Comparison of ENCODE assay signal across 8 cellular contexts in the genomic region with DNA sequence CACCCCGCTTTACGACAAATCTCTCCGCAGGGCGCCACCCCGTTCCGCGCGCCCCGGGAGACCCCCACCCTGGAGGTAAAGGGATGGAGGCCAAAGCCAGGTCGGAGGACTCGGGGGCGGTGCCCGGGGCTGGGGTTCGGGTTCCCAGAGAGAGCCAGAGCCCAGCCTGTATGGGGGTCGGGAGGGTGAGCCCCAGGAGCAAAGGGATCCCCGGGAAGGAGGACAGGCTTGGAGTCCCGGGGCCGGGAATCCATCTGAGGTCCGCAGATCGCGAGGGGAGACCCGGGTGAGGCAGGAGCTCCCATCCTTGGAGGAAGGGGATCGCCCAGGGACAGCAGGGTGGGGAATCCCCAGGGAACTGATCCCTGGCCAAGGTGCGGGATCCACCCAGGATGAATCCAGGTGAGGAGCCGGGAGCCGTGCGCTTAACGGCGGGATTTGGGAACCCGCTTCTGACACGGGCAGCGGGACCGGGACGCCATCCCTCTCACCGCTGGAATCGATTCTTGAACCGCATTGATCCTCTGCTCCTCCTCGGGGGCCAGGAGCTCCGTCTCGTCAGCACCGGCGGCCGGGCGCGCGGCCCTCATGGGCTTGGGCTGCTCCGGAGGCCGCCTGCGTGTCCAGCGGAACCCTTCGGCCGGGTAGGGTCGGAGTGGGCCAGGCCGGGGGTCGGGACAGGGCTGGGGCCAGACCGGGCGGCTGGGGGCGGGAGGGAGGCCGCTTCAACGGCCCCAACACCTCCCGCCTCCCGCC. TPM values are rescaled to one million over a fixed set of nuclear protein-coding genes. Genes with fewer than 3 reads are reported as not detected.
DNase-seq lines count a peak whose midpoint lies in the region; ATAC-seq and TF ChIP-seq lines count a peak whose summit lies in the region.

A gene with protein sequence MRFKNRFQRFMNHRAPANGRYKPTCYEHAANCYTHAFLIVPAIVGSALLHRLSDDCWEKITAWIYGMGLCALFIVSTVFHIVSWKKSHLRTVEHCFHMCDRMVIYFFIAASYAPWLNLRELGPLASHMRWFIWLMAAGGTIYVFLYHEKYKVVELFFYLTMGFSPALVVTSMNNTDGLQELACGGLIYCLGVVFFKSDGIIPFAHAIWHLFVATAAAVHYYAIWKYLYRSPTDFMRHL (minus strand): TSS at position 657 of the 756 bp plus-strand sequence. CDS start 140 bp downstream, at position 517.

- H3K79me1 ChIP-seq in IMR-90 (ENCODE audit: low read depth in 1 of 2, low read length in 2 of 2) = peaks cover 24 to 36% of the 10 kb centered on the region in 2 experiments

- no peaks in the 10 kb centered on the region for H3K9me3 Mint-ChIP-seq in activated CD4-positive, alpha-beta memory T cell treated with anti-CD3 and anti-CD28 coated beads for 36 hours

- peak within 1 kb of the TSS; percentile 64 for H3K9ac ChIP-seq in IMR-90 (ENCODE audit: low read depth, low read length)

- peaks cover 42% of the 10 kb centered on the region for H3K4me1 Mint-ChIP-seq in activated CD4-positive, alpha-beta memory T cell treated with anti-CD3 and anti-CD28 coated beads for 36 hours (ENCODE audit: low read depth)

- no peak for TF ChIP-seq RAD21 in IMR-90 (IDR thresholded peaks at IDR 0.05; ENCODE audit: low read length)

- no peak within 1 kb of the TSS for H2BK15ac ChIP-seq in IMR-90 (ENCODE audit: low read depth, low read length)

- H2AK5ac ChIP-seq in IMR-90 (ENCODE audit: low read depth, low read length) = no peak within 1 kb of the TSS

- peak within 1 kb of the TSS; percentile 93 for H3K27ac Mint-ChIP-seq in activated CD4-positive, alpha-beta memory T cell treated with anti-CD3 and anti-CD28 coated beads for 36 hours

- peak within 1 kb of the TSS; percentile 59 for H2BK5ac ChIP-seq in IMR-90 (ENCODE audit: low read depth, low read length, poor library complexity, severe bottlenecking)

- H3K4me2 ChIP-seq in IMR-90 (ENCODE audit: low read depth, low read length) = peak within 1 kb of the TSS; percentile 95

- intact Hi-C loops in IMR-90 (cut with micrococcal nuclease) = loop anchor here (1.0 to 10.0 kb wide), 3 partner anchors 31 to 333 kb away; partner anchors contain the start of gene PCTP
- intact Hi-C loops in activated CD4-positive, alpha-beta memory T cell treated with anti-CD3 and anti-CD28 coated beads for 36 hours (cut with micrococcal nuclease) = loop anchor here (1.0 to 10.0 kb wide), 7 partner anchors 79 to 453 kb away; partner anchors contain the start of genes COX11, PCTP, SMIM36 and STXBP4

- H3K56ac ChIP-seq in IMR-90 (ENCODE audit: extremely low read depth, insufficient read depth, low read length) = 0 out of 2 replicates have a peak within 1 kb of the TSS, but pooled peaks have one; percentile 25

- H2AFZ ChIP-seq in IMR-90 (replicated peaks; ENCODE audit: low read length, poor library complexity) = peak within 1 kb of the TSS; percentile 96

- H3K14ac ChIP-seq in IMR-90 (replicated peaks; ENCODE audit: low read depth, low read length) = peak within 1 kb of the TSS; percentile 72

- H3K4me3 ChIP-seq in GM06990 (replicated peaks; ENCODE audit: low read depth, low read length) (peak within 1 kb of the TSS; percentile 97), IMR-90 (ENCODE audit: insufficient read depth, low read depth, low read length) (peak within 1 kb of the TSS; percentile 79)

- H3K27me3 ChIP-seq in GM06990 (replicated peaks; ENCODE audit: control insufficient read depth, insufficient read depth, low read length) (no peaks in the 10 kb centered on the region), IMR-90 (ENCODE audit: control insufficient read depth, insufficient read depth, low read length) (peaks cover 2% of the 10 kb centered on the region; the same call in 1 of the 2 replicates), foreskin keratinocyte (peaks cover 18% of the 10 kb centered on the region)

- no TSS peak for BruUV-seq in IMR-90 (replicated peaks; lab: Mats Ljungman, UMichigan)

- H2BK120ac ChIP-seq in IMR-90 (ENCODE audit: low read depth, low read length) = peak within 1 kb of the TSS; percentile 46

- H2AK9ac ChIP-seq in IMR-90 (replicated peaks; ENCODE audit: low read depth, low read length, poor library complexity) = peak within 1 kb of the TSS; percentile 20

- peaks cover 4% of the 10 kb centered on the region for H3K36me3 Mint-ChIP-seq in activated CD4-positive, alpha-beta memory T cell treated with anti-CD3 and anti-CD28 coated beads for 36 hours

- H4K91ac ChIP-seq in IMR-90 (ENCODE audit: insufficient read depth, low read depth, low read length) = peak within 1 kb of the TSS; percentile 44

- 0 out of 2 replicates have a peak, but pooled peaks cover 3% of the 10 kb centered on the region for H4K20me1 ChIP-seq in IMR-90 (ENCODE audit: insufficient read depth, low read length)

- CTCF ChIA-PET in IMR-90 (lab: Yijun Ruan, JAX) = interaction anchor here (1.0 kb wide), 1 partner anchor 92 kb away, joined by 4 read pairs; no protein-coding TSS in a partner anchor
- CTCF ChIA-PET in activated CD4-positive, alpha-beta memory T cell treated with anti-CD3 and anti-CD28 coated beads for 36 hours (lab: Charles Lee) = interaction anchor here (0.8 to 1.9 kb wide), 3 partner anchors 89 to 93 kb away, joined by 5 to 6 read pairs (median 6); no protein-coding TSS in a partner anchor

- TF ChIP-seq CTCF in GM06990 (IDR thresholded peaks at IDR 0.05; ENCODE audit: insufficient read depth, low read length, poor library complexity, severe bottlenecking) (no peak), IMR-90 (conservative IDR thresholded peaks at IDR 0.05; ENCODE audit: low read depth, low read length) (no peak), foreskin keratinocyte (conservative IDR thresholded peaks at IDR 0.05) (no peak)

- 1% methylated on average over 26 of the region's 62 CpGs; no CpG with 5 or more reads in 1 of the 2 experiments for WGBS in IMR-90 (ENCODE audit: extremely low coverage in 2 of 2, insufficient read length in 1 of 2), 2 experiments

- DNase-seq in GM06990 (ENCODE audit: extremely low read depth, insufficient read length) (peak; percentile 44), IMR-90 (no peak), foreskin keratinocyte (peak in 1 of 2 donors; percentile 52), occipital lobe (lab: John Stamatoyannopoulos, UW) (no peak), UCSD-AML1 (lab: John Stamatoyannopoulos, UW; ENCODE audit: unreplicated experiment) (no peak)
- DNase-seq in activated CD4-positive, alpha-beta memory T cell treated with anti-CD3 and anti-CD28 coated beads for 36 hours = no peak
- no peak for DNase-seq in activated effector memory CD4-positive, alpha-beta T cell treated with anti-CD3 and anti-CD28 coated beads, Interleukin-2, amount 50 U/mL, for 16 hours

- peak within 1 kb of the TSS; percentile 9; the same call in 1 of the 2 replicates for H4K5ac ChIP-seq in IMR-90 (ENCODE audit: low read depth, low read length)

- peaks cover 19% of the 10 kb centered on the region for H3K27me3 Mint-ChIP-seq in activated CD4-positive, alpha-beta memory T cell treated with anti-CD3 and anti-CD28 coated beads for 36 hours

- peak within 1 kb of the TSS; percentile 26 to 37; a peak in 3 of 4 replicates for H4K8ac ChIP-seq in IMR-90 (ENCODE audit: low read depth in 2 of 2, low read length in 2 of 2)

- peak within 1 kb of the TSS; percentile 62 for H3K27ac ChIP-seq in IMR-90 (ENCODE audit: insufficient read depth, low read length)
- H3K27ac ChIP-seq in foreskin keratinocyte = peak within 1 kb of the TSS; percentile 71

- H3K36me3 ChIP-seq in GM06990 (ENCODE audit: control insufficient read depth, insufficient read depth, low read length) = no peaks in the 10 kb centered on the region; the same call in 1 of the 2 replicates
- no peaks in the 10 kb centered on the region for H3K36me3 ChIP-seq in IMR-90 (ENCODE audit: control insufficient read depth, insufficient read depth, low read length)

- H3K9me3 ChIP-seq in IMR-90 (ENCODE audit: control insufficient read depth, insufficient read depth, low read length) = no peaks in the 10 kb centered on the region

- no peak for TF ChIP-seq POLR2A in IMR-90 (IDR thresholded peaks at IDR 0.05; ENCODE audit: low read depth, low read length)

- H3K4me3 Mint-ChIP-seq in activated CD4-positive, alpha-beta memory T cell treated with anti-CD3 and anti-CD28 coated beads for 36 hours = peak within 1 kb of the TSS; percentile 89

- peak within 1 kb of the TSS; percentile 20; the same call in 1 of the 2 replicates for H3K18ac ChIP-seq in IMR-90 (ENCODE audit: low read depth, low read length)

- peak; percentile 23 for ATAC-seq in GM21576 (IDR thresholded peaks at IDR 0.05; ENCODE audit: unreplicated experiment)
- peak; percentile 52 for ATAC-seq in IMR-90 (ENCODE audit: low read depth)
- ATAC-seq in foreskin keratinocyte = peak; percentile 63

- POLR2A ChIA-PET in IMR-90 (lab: Charles Lee; ENCODE audit: unreplicated experiment) = no interaction called here
- POLR2A ChIA-PET in activated CD4-positive, alpha-beta memory T cell treated with anti-CD3 and anti-CD28 coated beads for 36 hours (lab: Charles Lee) = interaction anchor here (0.8 to 1.2 kb wide), 2 partner anchors 8 to 11 kb away, joined by 3 to 4 read pairs; no protein-coding TSS in a partner anchor

- H3K9me1 ChIP-seq in IMR-90 (ENCODE audit: insufficient read depth, low read length) = peaks cover 3% of the 10 kb centered on the region; the same call in 1 of the 2 replicates

- H3K4me1 ChIP-seq in IMR-90 (ENCODE audit: control insufficient read depth, insufficient read depth, low read length) = peaks cover 5% of the 10 kb centered on the region
- peaks cover 8% of the 10 kb centered on the region for H3K4me1 ChIP-seq in foreskin keratinocyte

- in situ Hi-C loops in IMR-90 (cut with MboI; ENCODE audit: low sequenced_read_pairs) = no loop called here

- H3K23ac ChIP-seq in IMR-90 (ENCODE audit: low read depth, low read length) = peak within 1 kb of the TSS; percentile 61; the same call in 1 of the 2 replicates

- dilution Hi-C loops in IMR-90 (cut with HindIII; ENCODE audit: low sequenced_read_pairs, unreplicated experiment) = no loop called here

- H3K4ac ChIP-seq in IMR-90 (ENCODE audit: low read depth, low read length) = peak within 1 kb of the TSS; percentile 68

- no peak within 1 kb of the TSS for H2BK20ac ChIP-seq in IMR-90 (ENCODE audit: low read depth, low read length)

TF ChIP-seq in IMR-90, 13 proteins besides CTCF, POLR2A, EP300 and RAD21 (continues in another document):
- TF ChIP-seq MXI1 (IDR thresholded peaks at IDR 0.05; ENCODE audit: borderline replicate concordance, low read depth, low read length) = peak; percentile 8; the same call in 1 of the 2 replicates

RNA-seq across cellular contexts. Expression of the gene that starts here (rescaled TPM):
- total RNA-seq in IMR-90 (2012; rRNA removed) = 7.0 and 11.9 TPM in 2 replicates
- 5.7 and 6.3 TPM in 2 replicates for polyA plus RNA-seq in IMR-90 (2012; rRNA removed)
- polyA plus RNA-seq in IMR-90 (2012; cell fraction: cytosol; rRNA removed) = 2.9 and 5.0 TPM in 2 replicates
- 3.4 and 4.4 TPM in 2 replicates for polyA plus RNA-seq in IMR-90 (2012; cell fraction: nucleus; rRNA removed; ENCODE audit: low replicate concordance)
- 10 to 100 TPM; 22.1 to 24.2 TPM for total RNA-seq in activated CD4-positive, alpha-beta memory T cell treated with anti-CD3 and anti-CD28 coated beads for 36 hours
- total RNA-seq in foreskin keratinocyte = 10.4 and 13.0 TPM in 2 replicates
- polyA plus RNA-seq in foreskin keratinocyte = 6.1 and 6.4 TPM in 2 replicates
- 204 TPM for total RNA-seq in occipital lobe
